1 cellular context compared by ENCODE assay signal in genomic region chr21:31222142-31222541, GRCh38.
TF ChIP-seq lines count a peak whose summit lies in the region.

No MANE protein-coding gene starts in this region.

TF ChIP-seq in GM23338, 12 proteins besides CTCF, POLR2A, EP300 and RAD21 (continued from another document):
- TF ChIP-seq ZNF462 (CRISPR knock-in tag; IDR thresholded peaks at IDR 0.05): no peak
TF ChIP-seq in GM23338: peak in this region for 0.
